Comparison of ENCODE assay signal across 18 cellular contexts in the genomic region with DNA sequence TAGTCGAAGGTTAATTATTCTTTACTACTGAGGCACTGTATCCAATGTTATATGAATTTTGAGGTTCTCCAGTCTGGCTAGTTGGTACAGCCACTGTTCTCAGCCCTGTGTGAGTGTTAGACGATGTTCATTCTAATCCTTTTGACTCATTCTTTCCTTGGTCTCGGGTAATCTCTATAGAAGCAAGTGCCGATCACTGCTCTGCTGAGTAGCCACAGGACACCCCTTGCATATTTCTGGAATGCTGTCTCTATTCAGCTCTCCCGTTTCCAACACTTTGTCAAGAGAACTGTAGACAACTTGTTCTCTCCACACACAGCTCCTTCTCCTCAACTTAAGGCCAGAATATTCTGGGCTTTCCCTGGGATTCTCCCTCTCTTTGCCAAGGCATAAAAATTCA. TPM values are rescaled to one million over a fixed set of nuclear protein-coding genes. Genes with fewer than 3 reads are reported as not detected.
DNase-seq lines count a peak whose midpoint lies in the region; ATAC-seq and TF ChIP-seq lines count a peak whose summit lies in the region.
"Had no signal": no experiment of that assay in that cellular context is flagged by ENCODE, and none has a peak within 500 bp of the region (broad histone marks: within the 10 kb centered on the region; RNA-seq: fewer than 3 reads in every experiment).

No MANE protein-coding gene starts in this region.

- TF ChIP-seq POLR2A in erythroblast (IDR thresholded peaks at IDR 0.05; ENCODE audit: low read length), result no peak

- no peak overlapping the region for H3K14ac ChIP-seq in neuronal stem cell (ENCODE audit: low read length)

- H3K9me3 ChIP-seq in PC-9 (ENCODE audit: insufficient read depth, low read depth) (no peaks in the 10 kb centered on the region), neuronal stem cell (replicated peaks in 1 of 2; ENCODE audit: control insufficient read depth in 2 of 2, insufficient read depth in 1 of 2, low read depth in 1 of 2, low read length in 2 of 2) (no peaks in the 10 kb centered on the region)
- H3K9me3 ChIP-seq: SJSA1 had no signal

- H3K4me1 ChIP-seq in PC-9 (replicated peaks; ENCODE audit: insufficient read depth), result peaks cover 10% of the 10 kb centered on the region; the same call in 1 of the 2 replicates
- peaks cover 1 to 5% of the 10 kb centered on the region in 2 donors for H3K4me1 ChIP-seq in neuronal stem cell (ENCODE audit: control insufficient read depth in 2 of 2, insufficient read depth in 1 of 2, low read depth in 1 of 2, low read length in 2 of 2)
- H3K4me1 ChIP-seq: SJSA1 had no signal

- H4K20me1 ChIP-seq in PC-9 (ENCODE audit: insufficient read depth), result no peaks in the 10 kb centered on the region

- no peak overlapping the region for H3K9ac ChIP-seq in neuronal stem cell (ENCODE audit: low read depth, low read length, poor library complexity)

- POLR2A ChIA-PET in PC-9 (lab: Charles Lee; ENCODE audit: unreplicated experiment), result no interaction called here

- H2BK5ac ChIP-seq in neuronal stem cell (ENCODE audit: low read length), result no peak overlapping the region

- no peak for DNase-seq in PC-9
- peak; percentile 78 for DNase-seq in amniotic epithelial cell (ENCODE audit: low read depth)
- DNase-seq in iris pigment epithelial cell (ENCODE audit: low read depth), result peak; percentile 77
- peak; percentile 21 for DNase-seq in neuronal stem cell (ENCODE audit: low spot score)
- no peak for DNase-seq in OCI-M2 (lab: John Stamatoyannopoulos, UW; ENCODE audit: unreplicated experiment)
- DNase-seq in erythroblast (lab: John Stamatoyannopoulos, UW), result no peak
- DNase-seq: Calu3; CD8-positive, alpha-beta memory T cell; GOT3; Karpas-422; NCI-H1694; NCI-H2081; NCI-H2171; NCI-H524 treated with DMSO at 0.1 percent for 48 hours had no signal

- H3K9me2 ChIP-seq in PC-9 (ENCODE audit: insufficient read depth), result no peaks in the 10 kb centered on the region

- no peak for ATAC-seq in HG02840 (IDR thresholded peaks at IDR 0.05; ENCODE audit: low FRiP score, unreplicated experiment)
- ATAC-seq: HCT116 had no signal

- no peak overlapping the region for H2BK15ac ChIP-seq in neuronal stem cell (ENCODE audit: low read length)

- H3K18ac ChIP-seq in neuronal stem cell (ENCODE audit: low read length), result no peak overlapping the region

- CTCF ChIA-PET in PC-9 (lab: Charles Lee), result no interaction called here

- H3K79me2 ChIP-seq in PC-9 (ENCODE audit: low read depth), result no peaks in the 10 kb centered on the region

- H3K79me1 ChIP-seq in neuronal stem cell (ENCODE audit: low read depth, low read length), result no peaks in the 10 kb centered on the region

- no TSS peak for BruUV-seq in PC-9 (replicated peaks; lab: Mats Ljungman, UMichigan)

- no peak overlapping the region for H3K4me2 ChIP-seq in PC-9
- no peak overlapping the region for H3K4me2 ChIP-seq in neuronal stem cell (ENCODE audit: insufficient read depth, low read length, poor library complexity, severe bottlenecking)

- no peak for TF ChIP-seq CTCF in PC-9 (conservative IDR thresholded peaks at IDR 0.05)

- H2AFZ ChIP-seq in PC-9 (0 out of 2 replicates have a peak overlapping the region, but pooled peaks have one; percentile 37), neuronal stem cell (ENCODE audit: low read length) (peak overlapping the region; percentile 85)

- no peaks in the 10 kb centered on the region for H3F3A ChIP-seq in PC-9 (ENCODE audit: insufficient read depth, low read depth)

- intact Hi-C loops in PC-9 (cut with micrococcal nuclease; ENCODE audit: unreplicated experiment), result no loop called here

- H4K91ac ChIP-seq in neuronal stem cell (ENCODE audit: low read depth, low read length, poor library complexity), result no peak overlapping the region

- H3K23ac ChIP-seq in neuronal stem cell (ENCODE audit: low read depth, low read length, poor library complexity), result no peak overlapping the region

- H3K27me3 ChIP-seq in PC-9 (ENCODE audit: insufficient read depth, low read depth), result no peaks in the 10 kb centered on the region
- H3K27me3 ChIP-seq in neuronal stem cell (ENCODE audit: control insufficient read depth in 3 of 3, insufficient read depth in 3 of 3, low read depth in 1 of 3, low read length in 3 of 3), result no peaks in the 10 kb centered on the region
- H3K27me3 ChIP-seq: SJSA1 had no signal

- H2AK5ac ChIP-seq in neuronal stem cell (ENCODE audit: low read depth, low read length), result no peak overlapping the region

- H3K4me3 ChIP-seq in PC-9 (no peak overlapping the region), neuronal stem cell (ENCODE audit: low read length in 2 of 2) (no peak overlapping the region)
- H3K4me3 ChIP-seq: SJSA1 had no signal

- H3K4ac ChIP-seq in neuronal stem cell (ENCODE audit: low read length), result no peak overlapping the region

- WGBS in neuronal stem cell (ENCODE audit: extremely low coverage in 2 of 2, insufficient read length in 2 of 2, insufficient replicate concordance in 1 of 2), 2 donors, result no CpG with 5 or more reads among the region's 5 CpGs

- no peak overlapping the region for H2BK12ac ChIP-seq in neuronal stem cell (ENCODE audit: low read length)

- no peak overlapping the region for H4K8ac ChIP-seq in neuronal stem cell (ENCODE audit: low read depth, low read length)

- no peak overlapping the region for H3K27ac ChIP-seq in PC-9
- no peak overlapping the region for H3K27ac ChIP-seq in neuronal stem cell (replicated peaks; ENCODE audit: low read length)
- H3K27ac ChIP-seq: C4-2B, SJSA1 had no signal

- no peaks in the 10 kb centered on the region for H3K36me3 ChIP-seq in PC-9 (ENCODE audit: low read depth)
- no peaks in the 10 kb centered on the region for H3K36me3 ChIP-seq in neuronal stem cell (replicated peaks in 1 of 2; ENCODE audit: control insufficient read depth in 2 of 2, insufficient read depth in 2 of 2, low read length in 2 of 2)
- H3K36me3 ChIP-seq: SJSA1 had no signal

- no peak overlapping the region for H2BK120ac ChIP-seq in neuronal stem cell (ENCODE audit: low read depth, low read length)

RNA-seq across cellular contexts. Expression of a gene that starts 42.4 kb away (rescaled TPM):
- not detected in 2 replicates for total RNA-seq in PC-9 (2021)
- 10.6 TPM for polyA plus RNA-seq in neuronal stem cell (2013, experiment 1 of 2)
- polyA plus RNA-seq in neuronal stem cell (2013, experiment 2 of 2), result 10.7 TPM

Comparison
In these comparisons a context has a peak if more than half of its experiments do, and no peak if none do; other contexts are left out.
1. DNase-seq: peak in amniotic epithelial cell (single experiment), iris pigment epithelial cell (single experiment) and neuronal stem cell (single experiment); none in PC-9 (0 of 2), OCI-M2 (single experiment) and erythroblast (0 of 2).